1 cellular context compared by ENCODE assay signal in the genomic region with DNA sequence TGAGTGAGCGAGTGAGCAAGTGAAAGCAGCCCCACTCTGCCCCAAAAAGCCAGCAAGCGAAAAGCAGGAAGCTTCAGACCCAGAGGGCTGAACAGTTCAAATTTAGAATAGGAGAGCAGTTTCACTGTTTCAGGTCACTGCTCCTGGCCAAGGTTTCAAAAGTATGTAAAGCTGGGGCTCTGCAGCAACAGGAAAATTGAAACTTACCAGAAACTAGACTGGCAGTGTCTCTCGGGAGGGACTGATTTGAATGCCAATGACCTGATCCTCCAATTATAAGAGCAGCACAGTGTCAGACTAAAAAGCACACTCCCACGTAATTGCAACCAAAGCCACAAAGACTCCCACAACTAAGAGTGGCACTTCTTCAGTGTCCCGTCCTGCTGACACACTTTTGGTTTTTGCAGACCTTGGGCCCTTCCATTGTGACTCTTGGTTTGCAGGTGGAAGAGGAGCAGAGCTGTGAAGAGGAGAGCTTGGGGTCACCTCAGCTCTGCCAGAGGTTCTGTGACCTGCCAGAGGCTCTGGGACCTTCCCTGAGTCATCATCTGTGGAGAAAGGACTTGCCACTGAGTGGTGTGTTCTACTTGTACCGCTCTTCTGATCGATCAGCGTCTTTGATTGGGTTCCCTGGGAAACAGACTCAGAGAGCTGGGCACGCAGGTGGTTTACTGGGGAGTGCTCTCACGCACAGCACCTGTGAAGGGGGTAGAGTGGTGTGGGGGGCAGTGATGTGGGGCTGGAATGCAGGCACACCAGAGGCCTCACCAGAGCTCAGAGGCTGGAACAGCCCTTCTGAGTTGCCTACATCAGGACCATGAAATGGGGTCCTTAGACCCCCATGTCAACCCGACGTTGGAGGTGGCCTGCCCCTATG.
TF ChIP-seq lines count a peak whose summit lies in the region.

No MANE protein-coding gene starts in this region.

TF ChIP-seq in K562, 482 proteins besides CTCF, POLR2A, EP300 and RAD21 (continued from another document):
- TF ChIP-seq, protein P1, sequence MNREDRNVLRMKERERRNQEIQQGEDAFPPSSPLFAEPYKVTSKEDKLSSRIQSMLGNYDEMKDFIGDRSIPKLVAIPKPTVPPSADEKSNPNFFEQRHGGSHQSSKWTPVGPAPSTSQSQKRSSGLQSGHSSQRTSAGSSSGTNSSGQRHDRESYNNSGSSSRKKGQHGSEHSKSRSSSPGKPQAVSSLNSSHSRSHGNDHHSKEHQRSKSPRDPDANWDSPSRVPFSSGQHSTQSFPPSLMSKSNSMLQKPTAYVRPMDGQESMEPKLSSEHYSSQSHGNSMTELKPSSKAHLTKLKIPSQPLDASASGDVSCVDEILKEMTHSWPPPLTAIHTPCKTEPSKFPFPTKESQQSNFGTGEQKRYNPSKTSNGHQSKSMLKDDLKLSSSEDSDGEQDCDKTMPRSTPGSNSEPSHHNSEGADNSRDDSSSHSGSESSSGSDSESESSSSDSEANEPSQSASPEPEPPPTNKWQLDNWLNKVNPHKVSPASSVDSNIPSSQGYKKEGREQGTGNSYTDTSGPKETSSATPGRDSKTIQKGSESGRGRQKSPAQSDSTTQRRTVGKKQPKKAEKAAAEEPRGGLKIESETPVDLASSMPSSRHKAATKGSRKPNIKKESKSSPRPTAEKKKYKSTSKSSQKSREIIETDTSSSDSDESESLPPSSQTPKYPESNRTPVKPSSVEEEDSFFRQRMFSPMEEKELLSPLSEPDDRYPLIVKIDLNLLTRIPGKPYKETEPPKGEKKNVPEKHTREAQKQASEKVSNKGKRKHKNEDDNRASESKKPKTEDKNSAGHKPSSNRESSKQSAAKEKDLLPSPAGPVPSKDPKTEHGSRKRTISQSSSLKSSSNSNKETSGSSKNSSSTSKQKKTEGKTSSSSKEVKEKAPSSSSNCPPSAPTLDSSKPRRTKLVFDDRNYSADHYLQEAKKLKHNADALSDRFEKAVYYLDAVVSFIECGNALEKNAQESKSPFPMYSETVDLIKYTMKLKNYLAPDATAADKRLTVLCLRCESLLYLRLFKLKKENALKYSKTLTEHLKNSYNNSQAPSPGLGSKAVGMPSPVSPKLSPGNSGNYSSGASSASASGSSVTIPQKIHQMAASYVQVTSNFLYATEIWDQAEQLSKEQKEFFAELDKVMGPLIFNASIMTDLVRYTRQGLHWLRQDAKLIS (CRISPR knock-in tag; IDR thresholded peaks at IDR 0.05) = no peak
- no peak for TF ChIP-seq TEAD2 (tag; IDR thresholded peaks at IDR 0.05)
- TF ChIP-seq, protein P2, sequence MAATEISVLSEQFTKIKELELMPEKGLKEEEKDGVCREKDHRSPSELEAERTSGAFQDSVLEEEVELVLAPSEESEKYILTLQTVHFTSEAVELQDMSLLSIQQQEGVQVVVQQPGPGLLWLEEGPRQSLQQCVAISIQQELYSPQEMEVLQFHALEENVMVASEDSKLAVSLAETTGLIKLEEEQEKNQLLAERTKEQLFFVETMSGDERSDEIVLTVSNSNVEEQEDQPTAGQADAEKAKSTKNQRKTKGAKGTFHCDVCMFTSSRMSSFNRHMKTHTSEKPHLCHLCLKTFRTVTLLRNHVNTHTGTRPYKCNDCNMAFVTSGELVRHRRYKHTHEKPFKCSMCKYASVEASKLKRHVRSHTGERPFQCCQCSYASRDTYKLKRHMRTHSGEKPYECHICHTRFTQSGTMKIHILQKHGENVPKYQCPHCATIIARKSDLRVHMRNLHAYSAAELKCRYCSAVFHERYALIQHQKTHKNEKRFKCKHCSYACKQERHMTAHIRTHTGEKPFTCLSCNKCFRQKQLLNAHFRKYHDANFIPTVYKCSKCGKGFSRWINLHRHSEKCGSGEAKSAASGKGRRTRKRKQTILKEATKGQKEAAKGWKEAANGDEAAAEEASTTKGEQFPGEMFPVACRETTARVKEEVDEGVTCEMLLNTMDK (IDR thresholded peaks at IDR 0.05; ENCODE audit: borderline replicate concordance, insufficient read depth, low read depth, low read length, poor library complexity, severe bottlenecking) = no peak
- TF ChIP-seq, protein P3, sequence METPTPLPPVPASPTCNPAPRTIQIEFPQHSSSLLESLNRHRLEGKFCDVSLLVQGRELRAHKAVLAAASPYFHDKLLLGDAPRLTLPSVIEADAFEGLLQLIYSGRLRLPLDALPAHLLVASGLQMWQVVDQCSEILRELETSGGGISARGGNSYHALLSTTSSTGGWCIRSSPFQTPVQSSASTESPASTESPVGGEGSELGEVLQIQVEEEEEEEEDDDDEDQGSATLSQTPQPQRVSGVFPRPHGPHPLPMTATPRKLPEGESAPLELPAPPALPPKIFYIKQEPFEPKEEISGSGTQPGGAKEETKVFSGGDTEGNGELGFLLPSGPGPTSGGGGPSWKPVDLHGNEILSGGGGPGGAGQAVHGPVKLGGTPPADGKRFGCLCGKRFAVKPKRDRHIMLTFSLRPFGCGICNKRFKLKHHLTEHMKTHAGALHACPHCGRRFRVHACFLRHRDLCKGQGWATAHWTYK (CRISPR knock-in tag; IDR thresholded peaks at IDR 0.05) = peak; percentile 72; the same call in 1 of the 2 replicates
- TF ChIP-seq ATF1 (CRISPR knock-in tag; IDR thresholded peaks at IDR 0.05) = no peak
- TF ChIP-seq ATF1 (tag; IDR thresholded peaks at IDR 0.05) = no peak
- no peak for TF ChIP-seq POLR2AphosphoS2 (IDR thresholded peaks at IDR 0.05; ENCODE audit: low read length)
